2 cellular contexts compared by ENCODE assay signal in the genomic region with DNA sequence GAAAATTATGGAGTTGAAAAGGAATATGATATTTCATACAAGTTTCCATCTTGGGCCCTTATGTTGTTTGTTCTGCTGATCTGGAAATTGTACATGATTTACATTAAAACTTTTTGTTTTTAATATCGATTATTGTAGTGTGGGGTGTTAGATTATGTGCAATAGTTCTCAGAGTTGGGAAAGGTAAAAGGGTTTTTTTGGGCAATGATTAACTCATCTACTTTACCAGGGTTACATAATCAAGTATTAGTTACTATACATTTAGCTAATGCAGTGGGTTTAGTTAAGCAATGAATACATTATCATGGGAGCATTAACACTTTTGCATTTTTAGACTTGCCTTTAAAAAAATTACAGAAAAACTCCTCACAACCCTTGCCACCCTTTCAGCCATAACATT.
TF ChIP-seq lines count a peak whose summit lies in the region.

No MANE protein-coding gene starts in this region.

TF ChIP-seq in K562, 482 proteins besides CTCF, POLR2A, EP300 and RAD21:
- TF ChIP-seq FOXP1 (CRISPR knock-in tag; IDR thresholded peaks at IDR 0.05): no peak
- TF ChIP-seq CBX8 (IDR thresholded peaks at IDR 0.05; ENCODE audit: borderline replicate concordance, extremely low read depth, low read depth, low read length, poor library complexity, severe bottlenecking): peak; percentile 67

TF ChIP-seq in HepG2, 621 proteins besides CTCF, POLR2A, EP300 and RAD21:
- peak; percentile 50; the same call in 1 of the 2 replicates for TF ChIP-seq CEBPB (IDR thresholded peaks at IDR 0.05; ENCODE audit: borderline replicate concordance, low read depth, low read length)
- TF ChIP-seq NFYC (CRISPR knock-in tag; IDR thresholded peaks at IDR 0.05): no peak
- no peak for TF ChIP-seq ZKSCAN5 (CRISPR knock-in tag; IDR thresholded peaks at IDR 0.05)
